25 cellular contexts compared by ENCODE assay signal in the genomic region with DNA sequence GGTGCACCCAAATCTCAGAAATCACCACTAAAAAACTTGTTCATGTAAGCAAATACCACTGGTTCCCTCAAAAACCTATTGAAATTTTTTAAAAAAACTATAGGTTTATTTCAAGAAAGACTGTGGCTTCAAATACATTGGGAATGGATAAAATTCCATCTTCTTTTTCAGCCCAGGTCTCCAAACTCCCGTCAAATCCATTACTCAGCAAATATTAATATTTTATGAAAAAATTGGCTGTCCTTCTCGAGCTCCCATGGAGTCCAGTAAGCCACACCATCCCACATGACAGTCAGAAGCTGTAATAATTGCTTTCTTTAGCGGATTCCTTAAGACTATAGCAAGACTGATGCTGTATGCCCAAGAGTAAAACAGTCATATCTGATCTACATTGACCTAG.
"Had no signal": no experiment of that assay in that cellular context is flagged by ENCODE, and none has a peak within 500 bp of the region (broad histone marks: within the 10 kb centered on the region; RNA-seq: fewer than 3 reads in every experiment).

No MANE protein-coding gene starts in this region.

- DNase-seq: colonic mucosa; cortex of kidney; effector CD8-positive, alpha-beta T cell; effector memory CD8-positive, alpha-beta T cell; endodermal cell; erythroblast; esophagus squamous epithelium; foreskin fibroblast; foreskin melanocyte; gastrocnemius medialis; glutamatergic neuron; head of caudate nucleus; heart right ventricle; hippocampal formation; left cardiac atrium; left lung; left ventricle myocardium superior; lower lobe of right lung; mesenchymal stem cell; mucosa of descending colon had no signal

- H3K4me3 ChIP-seq: colonic mucosa, esophagus squamous epithelium, gastrocnemius medialis, heart right ventricle, left lung, lower lobe of right lung, mucosa of descending colon had no signal

- H3K9me3 ChIP-seq: colonic mucosa, esophagus squamous epithelium, gastrocnemius medialis, heart right ventricle, left lung, lower lobe of right lung, mucosa of descending colon had no signal

- H3K4me1 ChIP-seq: colonic mucosa, esophagus squamous epithelium, gastrocnemius medialis, heart right ventricle, left lung, lower lobe of right lung had no signal

- H3K27me3 ChIP-seq: colonic mucosa, esophagus squamous epithelium, gastrocnemius medialis, heart right ventricle, left lung had no signal

- H3K36me3 ChIP-seq: colonic mucosa, esophagus squamous epithelium, gastrocnemius medialis, heart right ventricle, left lung, lower lobe of right lung had no signal

- H3K27ac ChIP-seq: colonic mucosa, epithelial cell of prostate, esophagus squamous epithelium, gastrocnemius medialis, heart right ventricle, left lung, lower lobe of right lung had no signal

- ATAC-seq: effector memory CD8-positive, alpha-beta T cell; esophagus mucosa; gastrocnemius medialis; heart right ventricle; left cardiac atrium; left lung; left ventricle myocardium superior; lower lobe of right lung; mucosa of descending colon had no signal

- FAIRE-seq: endometrium, islet of Langerhans, keratinocyte had no signal
